ENCODE assay signal across 8 cellular contexts in genomic region chr10:133258818-133259602, GRCh38. TPM values are rescaled to one million over a fixed set of nuclear protein-coding genes. Genes with fewer than 3 reads are reported as not detected.
DNase-seq lines count a peak whose midpoint lies in the region; ATAC-seq and TF ChIP-seq lines count a peak whose summit lies in the region.

No MANE protein-coding gene starts in this region.

- H3K27me3 ChIP-seq in Peyer's patch, result no peaks in the 10 kb centered on the region

- H3K4me3 ChIP-seq in Peyer's patch, result no peak overlapping the region

- H3K4me3 Mint-ChIP-seq in activated T-cell treated with anti-CD3 and anti-CD28 coated beads, Interleukin-2, amount 50 U/mL, for 72 hours, result peak overlapping the region; percentile 52 to 91

- H3K9me3 ChIP-seq in Peyer's patch, result no peaks in the 10 kb centered on the region

- no peak for TF ChIP-seq CTCF in Peyer's patch (IDR thresholded peaks at IDR 0.05)
- no peak for TF ChIP-seq CTCF in GM13977 (IDR thresholded peaks at IDR 0.05; ENCODE audit: extremely low read depth, insufficient read depth, missing control alignments)

- H3K36me3 Mint-ChIP-seq in activated T-cell treated with anti-CD3 and anti-CD28 coated beads, Interleukin-2, amount 50 U/mL, for 72 hours (ENCODE audit: insufficient read depth in 2 of 2), result peaks cover 0 to 3% of the 10 kb centered on the region in 2 donors

- peak; percentile 57 to 65 for ATAC-seq in activated T-cell treated with anti-CD3 and anti-CD28 coated beads, Interleukin-2, amount 50 U/mL, for 72 hours (replicated peaks in 1 of 2)
- no peak for ATAC-seq in GM21390 (IDR thresholded peaks at IDR 0.05; ENCODE audit: unreplicated experiment)

- H3K27me3 Mint-ChIP-seq in activated T-cell treated with anti-CD3 and anti-CD28 coated beads, Interleukin-2, amount 50 U/mL, for 72 hours (ENCODE audit: low read depth), result no peaks in the 10 kb centered on the region

- no peaks in the 10 kb centered on the region for H3K9me3 Mint-ChIP-seq in activated T-cell treated with anti-CD3 and anti-CD28 coated beads, Interleukin-2, amount 50 U/mL, for 72 hours

- no peak for TF ChIP-seq POLR2A in Peyer's patch (IDR thresholded peaks at IDR 0.05)

- H3K36me3 ChIP-seq in Peyer's patch, result no peaks in the 10 kb centered on the region

- in situ Hi-C loops in GM13977 (cut with MboI; ENCODE audit: low pct_unique_long_range_greater_than_20kb, low sequenced_read_pairs, unreplicated experiment), result no loop called here

- peaks cover 59% of the 10 kb centered on the region for H3K4me1 Mint-ChIP-seq in activated T-cell treated with anti-CD3 and anti-CD28 coated beads, Interleukin-2, amount 50 U/mL, for 72 hours (ENCODE audit: low read depth)

- peaks cover 7 to 59% (median 29%) of the 10 kb centered on the region in 4 donors for H3K4me1 ChIP-seq in Peyer's patch

- peak overlapping the region; percentile 21 to 66 (median 54) for H3K27ac ChIP-seq in Peyer's patch

- H3K27ac Mint-ChIP-seq in activated T-cell treated with anti-CD3 and anti-CD28 coated beads, Interleukin-2, amount 50 U/mL, for 72 hours, result peak overlapping the region; percentile 89

- DNase-seq in Daoy (ENCODE audit: low read depth) (peak; percentile 98), Peyer's patch (peak in 2 of 3 donors; percentile 59 to 83), fibroblast of the conjunctiva (ENCODE audit: low read depth) (peak; percentile 96), pulmonary artery endothelial cell (ENCODE audit: low read depth, low spot score) (peak; percentile 77), ureter (ENCODE audit: low spot score) (peak; percentile 91), GM13977 (ENCODE audit: low spot score) (no peak)
- DNase-seq in activated T-cell treated with anti-CD3 and anti-CD28 coated beads, Interleukin-2, amount 50 U/mL, for 72 hours, result peak; percentile 89 to 91

RNA-seq across cellular contexts. Expression of gene ADAM8, which starts 17.7 kb away (rescaled TPM):
- total RNA-seq in Daoy (2014; rRNA removed; shearing (Covaris generic)), result 2.9 and 6.2 TPM in 2 replicates
- total RNA-seq in Peyer's patch, result 10 to 100 TPM in 1 of 4 donors, 1 to 10 TPM in 3; 5.4 to 12.4 (median 6.4) TPM
- 100 to 1,000 TPM; 156 to 218 TPM for total RNA-seq in activated T-cell treated with anti-CD3 and anti-CD28 coated beads, Interleukin-2, amount 50 U/mL, for 72 hours
- total RNA-seq in pulmonary artery endothelial cell, result 0.33 and 0.46 TPM in 2 replicates
- 35.3 TPM for total RNA-seq in ureter

RNA-seq across cellular contexts. Expression of gene VENTX, which starts 21.4 kb away (rescaled TPM):
- not detected in 2 replicates for total RNA-seq in Daoy (2014; rRNA removed; shearing (Covaris generic))
- total RNA-seq in Peyer's patch (under 1 TPM in 1 of 4 donors, not detected in 3; 0.54 TPM), pulmonary artery endothelial cell (not detected in 2 replicates), ureter (0.81 TPM)
- total RNA-seq in activated T-cell treated with anti-CD3 and anti-CD28 coated beads, Interleukin-2, amount 50 U/mL, for 72 hours, result under 1 TPM in 1 of 2 donors, not detected in 1; 0.21 TPM

RNA-seq across cellular contexts. Expression of gene UTF1, which starts 29.0 kb away (rescaled TPM):
- total RNA-seq in Daoy (2014; rRNA removed; shearing (Covaris generic)), result not detected in 2 replicates
- total RNA-seq in Peyer's patch (not detected), pulmonary artery endothelial cell (not detected in 2 replicates), ureter (not detected)
- total RNA-seq in activated T-cell treated with anti-CD3 and anti-CD28 coated beads, Interleukin-2, amount 50 U/mL, for 72 hours, result under 1 TPM in 1 of 2 donors, not detected in 1; 0.21 TPM

RNA-seq across cellular contexts. Expression of gene TUBGCP2, which starts 49.7 kb away (rescaled TPM):
- 19.8 and 21.6 TPM in 2 replicates for total RNA-seq in Daoy (2014; rRNA removed; shearing (Covaris generic))
- total RNA-seq in Peyer's patch, result 10 to 100 TPM; 40.1 to 85.0 (median 67.8) TPM
- total RNA-seq in activated T-cell treated with anti-CD3 and anti-CD28 coated beads, Interleukin-2, amount 50 U/mL, for 72 hours, result 10 to 100 TPM; 50.9 to 51.2 TPM
- total RNA-seq in pulmonary artery endothelial cell, result 59.4 and 60.9 TPM in 2 replicates
- total RNA-seq in ureter, result 51.9 TPM

RNA-seq across cellular contexts. Expression of gene ZNF511, which starts 49.7 kb away (rescaled TPM):
- 29.8 and 40.9 TPM in 2 replicates for total RNA-seq in Daoy (2014; rRNA removed; shearing (Covaris generic))
- total RNA-seq in Peyer's patch (10 to 100 TPM; 25.7 to 42.9 (median 30.5) TPM), pulmonary artery endothelial cell (27.4 and 40.4 TPM in 2 replicates), ureter (37.4 TPM)
- 10 to 100 TPM; 46.1 to 49.8 TPM for total RNA-seq in activated T-cell treated with anti-CD3 and anti-CD28 coated beads, Interleukin-2, amount 50 U/mL, for 72 hours
